8 cellular contexts compared by ENCODE assay signal in the genomic region with DNA sequence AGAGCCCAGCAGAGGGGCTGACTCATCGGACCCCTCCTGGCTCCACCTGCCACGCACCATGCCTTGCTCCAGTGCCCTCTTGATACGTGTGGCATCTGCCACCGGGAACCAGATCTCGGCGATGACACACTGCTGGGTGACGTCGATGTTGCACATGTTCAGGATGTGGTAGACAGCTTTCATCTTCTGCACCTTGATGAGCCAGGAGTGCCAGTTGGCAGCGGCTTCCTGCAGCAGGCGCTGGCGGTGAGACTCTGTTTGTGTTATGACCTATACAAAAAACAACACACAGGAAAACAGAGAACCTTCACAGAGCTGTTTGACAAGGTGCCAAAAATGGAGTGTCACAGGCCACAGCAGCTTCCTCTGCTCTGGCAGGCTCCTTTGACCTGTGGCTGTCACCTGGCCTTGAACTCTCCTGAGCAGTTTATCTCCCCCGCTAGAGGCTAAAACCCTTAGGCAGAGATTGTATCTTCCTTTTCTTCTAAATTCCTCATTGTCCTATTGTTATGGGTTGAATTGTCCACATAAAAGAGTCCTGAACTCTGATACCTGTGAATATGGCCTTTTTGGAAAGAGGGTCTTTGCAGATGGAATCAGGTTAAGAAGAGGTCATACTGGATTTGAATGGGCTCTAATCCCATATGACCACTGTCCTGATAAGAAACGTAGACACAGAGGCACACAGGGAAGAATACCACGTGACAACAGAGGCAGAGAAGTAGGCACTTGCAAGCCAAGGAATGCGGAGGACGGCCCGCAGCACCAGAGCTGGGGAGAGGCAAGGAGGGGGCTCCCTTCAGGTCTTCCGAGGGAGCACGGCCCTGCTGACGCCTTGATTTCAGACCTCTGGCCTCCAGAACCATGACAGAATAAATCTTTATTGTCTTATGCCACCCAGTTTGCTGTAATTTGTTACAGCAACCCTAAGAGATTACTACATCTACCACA. TPM values are rescaled to one million over a fixed set of nuclear protein-coding genes. Genes with fewer than 3 reads are reported as not detected.
DNase-seq lines count a peak whose midpoint lies in the region; ATAC-seq, FAIRE-seq and TF ChIP-seq lines count a peak whose summit lies in the region.

No MANE protein-coding gene starts in this region.

- H3K4me1 ChIP-seq in BE2C, result peaks cover 21% of the 10 kb centered on the region

- DNase-seq in BE2C (peak; percentile 72), LHCN-M2 (ENCODE audit: low read depth) (peak; percentile 55), bronchial epithelial cell (ENCODE audit: low read depth) (peak; percentile 62), HEK293T (ENCODE audit: extremely low spot score) (no peak), midbrain (lab: John Stamatoyannopoulos, UW) (no peak)
- peak; percentile 75 for DNase-seq in activated CD4-positive, CD25-positive, alpha-beta regulatory T cell treated with anti-CD3 and anti-CD28 coated beads, Interleukin-2, amount 50 U/mL, for 16 hours (ENCODE audit: low read depth, low spot score)
- DNase-seq in stimulated activated CD4-positive, alpha-beta T cell treated with anti-CD3 and anti-CD28 coated beads, Interleukin-12 subunit alpha, Interleukin-12 subunit beta, amount 100 ng/mL, for 4 hours, result peak; percentile 67

- TF ChIP-seq CTCF in BE2C (IDR thresholded peaks at IDR 0.05; ENCODE audit: low read depth, low read length) (no peak), bronchial epithelial cell (IDR thresholded peaks at IDR 0.05; ENCODE audit: insufficient read depth, low read length, severe bottlenecking) (no peak)

- H3K9me3 ChIP-seq in BE2C, result no peaks in the 10 kb centered on the region

- CTCF ChIA-PET in HEK293T (lab: Yijun Ruan, JAX), result interaction anchor here (0.6 kb wide), 1 partner anchor 361 kb away, joined by 4 read pairs; no protein-coding TSS in a partner anchor

- FAIRE-seq in bronchial epithelial cell (lab: Jason Lieb, UNC), result no peak

- H3K27me3 ChIP-seq in BE2C (no peaks in the 10 kb centered on the region), bronchial epithelial cell (ENCODE audit: control insufficient read depth, insufficient read depth, low read length) (no peaks in the 10 kb centered on the region)

- H3K36me3 ChIP-seq in BE2C, result no peaks in the 10 kb centered on the region
- no peaks in the 10 kb centered on the region for H3K36me3 ChIP-seq in bronchial epithelial cell (ENCODE audit: control insufficient read depth, insufficient read depth, low read length)

- POLR2A ChIA-PET in HEK293T (lab: Yijun Ruan, JAX), result no interaction called here

- H3K4me3 ChIP-seq in BE2C (ENCODE audit: low read depth, low read length) (no peak overlapping the region), bronchial epithelial cell (ENCODE audit: low read depth, low read length) (no peak overlapping the region)

- ATAC-seq in GM21390 (IDR thresholded peaks at IDR 0.05; ENCODE audit: unreplicated experiment), result peak; percentile 76

TF ChIP-seq in HEK293T, 16 proteins besides CTCF, POLR2A, EP300 and RAD21:
- no peak for TF ChIP-seq TARDBP (IDR thresholded peaks at IDR 0.05)
- no peak for TF ChIP-seq ZNF384 (IDR thresholded peaks at IDR 0.05)
- no peak for TF ChIP-seq BHLHE40 (IDR thresholded peaks at IDR 0.05; ENCODE audit: borderline replicate concordance)

RNA-seq across cellular contexts. Expression of gene TMEM213, which starts 45.0 kb away (rescaled TPM):
- polyA plus RNA-seq in BE2C (2012; ENCODE audit: insufficient read depth, insufficient read length, low read depth), result not detected
- not detected in 2 replicates for total RNA-seq in LHCN-M2 (2014; rRNA removed)
- not detected for polyA plus RNA-seq in LHCN-M2 (2012)
- not detected in 2 replicates for total RNA-seq in bronchial epithelial cell

RNA-seq across cellular contexts. Expression of gene ATP6V0A4, which starts 45.2 kb away (rescaled TPM):
- not detected for polyA plus RNA-seq in BE2C (2012; ENCODE audit: insufficient read depth, insufficient read length, low read depth)
- total RNA-seq in LHCN-M2 (2014; rRNA removed) (0.06 and 0.19 TPM in 2 replicates), bronchial epithelial cell (not detected in 2 replicates)
- 0.41 TPM for polyA plus RNA-seq in LHCN-M2 (2012)

RNA-seq across cellular contexts. Expression of gene SVOPL, which starts 51.7 kb away (rescaled TPM):
- polyA plus RNA-seq in BE2C (2012; ENCODE audit: insufficient read depth, insufficient read length, low read depth), result 1.0 TPM
- total RNA-seq in LHCN-M2 (2014; rRNA removed) (not detected in 2 replicates), bronchial epithelial cell (under 0.01 and 0.38 TPM in 2 replicates)
- not detected for polyA plus RNA-seq in LHCN-M2 (2012)

Comparison
In these comparisons a context has a peak if more than half of its experiments do, and no peak if none do; other contexts are left out.
1. DNase-seq: peak in BE2C (single experiment), LHCN-M2 (single experiment), activated CD4-positive, CD25-positive, alpha-beta regulatory T cell treated with anti-CD3 and anti-CD28 coated beads, Interleukin-2, amount 50 U/mL, for 16 hours (single experiment), bronchial epithelial cell (single experiment) and stimulated activated CD4-positive, alpha-beta T cell treated with anti-CD3 and anti-CD28 coated beads, Interleukin-12 subunit alpha, Interleukin-12 subunit beta, amount 100 ng/mL, for 4 hours (single experiment); none in HEK293T (single experiment) and midbrain (single experiment).